Comparison of ENCODE assay signal across 1 cellular context in genomic region chr14:99125113-99125512, GRCh38.
TF ChIP-seq lines count a peak whose summit lies in the region.

No MANE protein-coding gene starts in this region.

TF ChIP-seq in GM23338, 12 proteins besides CTCF, POLR2A, EP300 and RAD21 (continued from another document):
- TF ChIP-seq ZNF462 (CRISPR knock-in tag; IDR thresholded peaks at IDR 0.05) (no peak), ZNF114 (CRISPR knock-in tag; IDR thresholded peaks at IDR 0.05) (no peak), CREB1 (CRISPR knock-in tag; IDR thresholded peaks at IDR 0.05; ENCODE audit: low read depth) (no peak), EZH2 (IDR thresholded peaks at IDR 0.05; ENCODE audit: low read depth, unreplicated experiment) (no peak), JUNB (IDR thresholded peaks at IDR 0.05; ENCODE audit: unreplicated experiment) (no peak), ETS1 (IDR thresholded peaks at IDR 0.05) (no peak), ZNF331 (CRISPR knock-in tag; IDR thresholded peaks at IDR 0.05; ENCODE audit: low read depth) (no peak), NANOG (IDR thresholded peaks at IDR 0.05; ENCODE audit: borderline replicate concordance) (no peak), EZH2phosphoT487 (IDR thresholded peaks at IDR 0.05; ENCODE audit: unreplicated experiment) (no peak)
